In the genomic region with DNA sequence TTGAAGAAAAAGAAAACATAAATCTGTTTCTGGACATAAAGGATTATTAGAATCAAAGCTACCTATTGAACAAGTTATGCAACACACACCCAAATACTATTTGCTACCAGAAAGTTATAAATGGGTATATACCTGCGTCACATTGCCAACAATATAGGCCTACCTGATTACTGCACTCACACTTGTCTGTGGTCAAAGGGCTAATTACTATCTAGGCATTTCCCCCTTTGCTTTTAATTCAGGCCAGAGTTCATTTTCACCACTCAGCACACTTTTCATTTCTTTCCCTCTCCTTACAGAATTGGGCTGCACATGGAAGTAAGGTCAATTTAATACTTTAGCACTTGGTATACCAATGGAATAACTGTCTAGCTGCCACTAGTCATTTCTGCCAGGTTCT, we compare ENCODE assay signal across 8 cellular contexts. TPM values are rescaled to one million over a fixed set of nuclear protein-coding genes. Genes with fewer than 3 reads are reported as not detected.
DNase-seq lines count a peak whose midpoint lies in the region; ATAC-seq, FAIRE-seq and TF ChIP-seq lines count a peak whose summit lies in the region.

No MANE protein-coding gene starts in this region.

- H3K36me3 ChIP-seq in BLaER1 = peaks cover 11% of the 10 kb centered on the region; the same call in 1 of the 2 replicates
- no peaks in the 10 kb centered on the region for H3K36me3 ChIP-seq in adrenal gland (replicated peaks in 1 of 2)

- FAIRE-seq in GM19239 (lab: Jason Lieb, UNC) = no peak

- H3K4me3 ChIP-seq in BLaER1 (peak overlapping the region; percentile 91), LNCaP clone FGC (ENCODE audit: low read depth, low read length) (peak overlapping the region; percentile 85), adrenal gland (peak overlapping the region in 2 of 4 donors; percentile 93 to 97)

- H3K9ac ChIP-seq in BLaER1 = peak overlapping the region; percentile 91

- no peak overlapping the region for H3K27ac Mint-ChIP-seq in nephron progenitor cell

- H3K9me3 ChIP-seq in BLaER1 (peaks cover 7% of the 10 kb centered on the region; the same call in 1 of the 2 replicates), adrenal gland (replicated peaks in 1 of 3) (no peaks in the 10 kb centered on the region)

- peaks cover 25% of the 10 kb centered on the region for H3K36me3 Mint-ChIP-seq in nephron progenitor cell (ENCODE audit: low read depth)

- no peak for TF ChIP-seq POLR2A in adrenal gland (IDR thresholded peaks at IDR 0.05)

- H3K4me2 ChIP-seq in BLaER1 = peak overlapping the region; percentile 84

- peaks cover 3% of the 10 kb centered on the region for H3K27me3 Mint-ChIP-seq in nephron progenitor cell (ENCODE audit: low read depth, poor library complexity)

- 78 to 82% (median 81%) methylated on average over 1 of the region's 1 CpG for WGBS in adrenal gland, 4 donors

- H3K4me1 Mint-ChIP-seq in nephron progenitor cell = peaks cover 55% of the 10 kb centered on the region

- peaks cover 16% of the 10 kb centered on the region for H3K9me3 Mint-ChIP-seq in nephron progenitor cell

- H3K27me3 ChIP-seq in BLaER1 (no peaks in the 10 kb centered on the region), adrenal gland (no peaks in the 10 kb centered on the region)

- no peak overlapping the region for H3K27ac ChIP-seq in BLaER1
- peak overlapping the region in 2 of 5 donors; percentile 91 to 92 for H3K27ac ChIP-seq in adrenal gland

- intact Hi-C loops in adrenal gland (cut with DNase I) = no loop called here

- H3K4me3 Mint-ChIP-seq in nephron progenitor cell = peak overlapping the region; percentile 88

- ATAC-seq in HG02798 (IDR thresholded peaks at IDR 0.05; ENCODE audit: poor library complexity, unreplicated experiment) = no peak

- H4K20me1 ChIP-seq in BLaER1 = peaks cover 45% of the 10 kb centered on the region

- DNase-seq in LNCaP clone FGC (ENCODE audit: low read depth) (no peak), dermis blood vessel endothelial cell (peak; percentile 2), nephron progenitor cell (no peak), GM19239 (ENCODE audit: insufficient read length, low spot score) (no peak), adrenal gland (no peak), GM19240 (ENCODE audit: insufficient read length, low spot score) (no peak)

- H3K4me1 ChIP-seq in BLaER1 (peaks cover 26% of the 10 kb centered on the region), adrenal gland (replicated peaks in 1 of 2) (peaks cover 42 to 48% of the 10 kb centered on the region in 2 donors)

- TF ChIP-seq CTCF in LNCaP clone FGC (IDR thresholded peaks at IDR 0.05; ENCODE audit: control insufficient read depth, extremely low read depth, insufficient read depth) = no peak
- no peak for TF ChIP-seq CTCF in nephron progenitor cell (IDR thresholded peaks at IDR 0.05)
- TF ChIP-seq CTCF in adrenal gland (IDR thresholded peaks at IDR 0.05) = no peak

RNA-seq across cellular contexts. Expression of a gene that starts 1.7 kb away (rescaled TPM):
- total RNA-seq in dermis blood vessel endothelial cell = 31.5 and 37.4 TPM in 2 replicates
- 10 to 100 TPM; 17.9 to 36.6 (median 27.8) TPM for total RNA-seq in adrenal gland
- polyA plus RNA-seq in adrenal gland = 10 to 100 TPM in 1 of 3 donors, 1 to 10 TPM in 2; 6.1 to 39.1 (median 9.6) TPM
